8 cellular contexts compared by ENCODE assay signal in the genomic region with DNA sequence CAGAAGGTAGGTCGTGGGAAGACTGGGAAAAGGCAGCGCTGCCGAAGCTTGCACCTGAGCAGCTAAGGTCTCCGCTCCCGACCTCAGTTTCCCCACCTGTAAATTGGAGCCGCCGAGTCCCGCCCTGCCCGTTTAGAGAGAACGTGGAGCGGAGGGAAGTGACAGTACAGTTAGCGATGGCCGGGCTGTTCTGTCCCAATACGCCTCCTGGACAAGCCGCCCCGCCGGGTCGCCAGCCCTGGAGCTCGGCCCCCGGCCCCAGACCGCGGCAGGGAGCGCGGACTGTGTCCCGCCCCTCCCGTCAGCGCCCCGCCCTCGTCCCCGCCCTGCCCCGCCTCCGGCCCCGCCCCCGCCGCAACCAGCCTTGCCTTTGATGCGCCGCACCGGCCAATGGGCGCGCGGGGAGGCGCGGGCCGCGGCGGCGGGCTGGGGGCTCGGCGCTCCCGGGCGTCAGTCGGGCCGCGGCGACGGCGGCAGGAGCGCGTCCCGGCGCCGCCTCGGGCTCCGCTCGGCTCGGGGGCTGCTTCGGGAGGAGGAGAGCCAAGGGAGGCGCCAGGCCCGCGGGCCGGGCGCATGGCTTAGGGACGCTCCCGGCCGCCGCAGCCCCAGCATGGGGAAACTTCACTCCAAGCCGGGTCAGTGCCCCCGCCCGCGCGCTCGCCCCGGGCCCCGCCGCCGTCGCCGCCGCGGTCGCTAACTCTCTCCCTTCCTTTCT. TPM values are rescaled to one million over a fixed set of nuclear protein-coding genes. Genes with fewer than 3 reads are reported as not detected.
A peak's percentile ranks its signal among the peaks of the same experiment; 100 is the strongest.
DNase-seq lines count a peak whose midpoint lies in the region; ATAC-seq and TF ChIP-seq lines count a peak whose summit lies in the region.

A gene with protein sequence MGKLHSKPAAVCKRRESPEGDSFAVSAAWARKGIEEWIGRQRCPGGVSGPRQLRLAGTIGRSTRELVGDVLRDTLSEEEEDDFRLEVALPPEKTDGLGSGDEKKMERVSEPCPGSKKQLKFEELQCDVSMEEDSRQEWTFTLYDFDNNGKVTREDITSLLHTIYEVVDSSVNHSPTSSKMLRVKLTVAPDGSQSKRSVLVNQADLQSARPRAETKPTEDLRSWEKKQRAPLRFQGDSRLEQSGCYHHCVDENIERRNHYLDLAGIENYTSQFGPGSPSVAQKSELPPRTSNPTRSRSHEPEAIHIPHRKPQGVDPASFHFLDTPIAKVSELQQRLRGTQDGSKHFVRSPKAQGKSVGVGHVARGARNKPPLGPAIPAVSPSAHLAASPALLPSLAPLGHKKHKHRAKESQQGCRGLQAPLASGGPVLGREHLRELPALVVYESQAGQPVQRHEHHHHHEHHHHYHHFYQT (plus strand): TSS at position 453 of the 715 bp plus-strand sequence. CDS start 158 bp downstream, at position 611.

- peaks cover 42% of the 10 kb centered on the region for H3K27me3 ChIP-seq in PC-3 (ENCODE audit: low read length)
- peaks cover 29% of the 10 kb centered on the region for H3K27me3 ChIP-seq in foreskin keratinocyte
- peaks cover 74% of the 10 kb centered on the region for H3K27me3 ChIP-seq in neural progenitor cell
- H3K27me3 ChIP-seq in stomach smooth muscle (ENCODE audit: control insufficient read depth in 1 of 2, insufficient read depth in 2 of 2, low read length in 2 of 2) = no peaks in the 10 kb centered on the region

- no TSS peak for BruUV-seq in PC-3 (replicated peaks; lab: Mats Ljungman, UMichigan)

- intact Hi-C loops in PC-3 (cut with micrococcal nuclease) = no loop called here

- peaks cover 8% of the 10 kb centered on the region for H3K9me3 Mint-ChIP-seq in activated T-helper 17 cell treated with anti-CD3 and anti-CD28 coated beads, Interleukin-2, amount 50 U/mL, for 72 hours
- peaks cover 3% of the 10 kb centered on the region for H3K9me3 Mint-ChIP-seq in neural progenitor cell

- peak within 1 kb of the TSS; percentile 66 for H3K4me3 ChIP-seq in AG10803 (ENCODE audit: low read length)
- peak within 1 kb of the TSS; percentile 59 for H3K4me3 ChIP-seq in PC-3 (ENCODE audit: low read length)
- peak within 1 kb of the TSS; percentile 73 for H3K4me3 ChIP-seq in neural progenitor cell
- peak within 1 kb of the TSS; percentile 72 to 84 for H3K4me3 ChIP-seq in stomach smooth muscle (ENCODE audit: low read length in 2 of 2)

- peak; percentile 77 for ATAC-seq in GM19043 (IDR thresholded peaks at IDR 0.05; ENCODE audit: low read depth, unreplicated experiment)
- peak; percentile 85 for ATAC-seq in HG03354 (IDR thresholded peaks at IDR 0.05; ENCODE audit: poor library complexity, severe bottlenecking, unreplicated experiment)
- peak; percentile 75 for ATAC-seq in PC-3
- ATAC-seq in activated T-helper 17 cell treated with anti-CD3 and anti-CD28 coated beads, Interleukin-2, amount 50 U/mL, for 72 hours (replicated peaks) = peak; percentile 92
- ATAC-seq in foreskin keratinocyte = peak; percentile 84

- peaks cover 7% of the 10 kb centered on the region for H3K4me1 Mint-ChIP-seq in activated T-helper 17 cell treated with anti-CD3 and anti-CD28 coated beads, Interleukin-2, amount 50 U/mL, for 72 hours
- H3K4me1 Mint-ChIP-seq in neural progenitor cell = peaks cover 64% of the 10 kb centered on the region

- H3K36me3 ChIP-seq in PC-3 (ENCODE audit: low read depth, low read length) (no peaks in the 10 kb centered on the region), neural progenitor cell (no peaks in the 10 kb centered on the region), stomach smooth muscle (ENCODE audit: control insufficient read depth in 2 of 2, insufficient read depth in 2 of 2, low read length in 2 of 2) (no peaks in the 10 kb centered on the region)

- peak within 1 kb of the TSS; percentile 85 for H3K4me3 Mint-ChIP-seq in activated T-helper 17 cell treated with anti-CD3 and anti-CD28 coated beads, Interleukin-2, amount 50 U/mL, for 72 hours
- H3K4me3 Mint-ChIP-seq in neural progenitor cell = peak within 1 kb of the TSS; percentile 89

- POLR2A ChIA-PET in PC-3 (lab: Charles Lee; ENCODE audit: unreplicated experiment) = no interaction called here

- CTCF ChIA-PET in PC-3 (lab: Charles Lee) = no interaction called here

- H3K9me2 ChIP-seq in PC-3 (replicated peaks; ENCODE audit: low read length) = no peaks in the 10 kb centered on the region

- no peaks in the 10 kb centered on the region for H3K36me3 Mint-ChIP-seq in activated T-helper 17 cell treated with anti-CD3 and anti-CD28 coated beads, Interleukin-2, amount 50 U/mL, for 72 hours (ENCODE audit: low read depth)
- H3K36me3 Mint-ChIP-seq in neural progenitor cell = peaks cover 15% of the 10 kb centered on the region

- no peak for TF ChIP-seq CTCF in AG10803 (conservative IDR thresholded peaks at IDR 0.05; ENCODE audit: low read length)
- TF ChIP-seq CTCF in PC-3 (conservative IDR thresholded peaks at IDR 0.05; ENCODE audit: low read depth, low read length) = no peak
- no peak for TF ChIP-seq CTCF in foreskin keratinocyte (conservative IDR thresholded peaks at IDR 0.05)
- no peak for TF ChIP-seq CTCF in neural progenitor cell (IDR thresholded peaks at IDR 0.05)

- H3K79me2 ChIP-seq in PC-3 (ENCODE audit: low read length) (no peaks in the 10 kb centered on the region), neural progenitor cell (ENCODE audit: low read depth) (no peaks in the 10 kb centered on the region)

- H3K27ac ChIP-seq in PC-3 (ENCODE audit: low read length) (no peak within 1 kb of the TSS), foreskin keratinocyte (no peak within 1 kb of the TSS), neural progenitor cell (no peak within 1 kb of the TSS), stomach smooth muscle (ENCODE audit: low read length) (no peak within 1 kb of the TSS)

- peak within 1 kb of the TSS; percentile 73 for H3K4me2 ChIP-seq in PC-3 (ENCODE audit: low read length)
- H3K4me2 ChIP-seq in neural progenitor cell = peak within 1 kb of the TSS; percentile 84

- H3K9me3 ChIP-seq in PC-3 (ENCODE audit: low read length) (no peaks in the 10 kb centered on the region), neural progenitor cell (ENCODE audit: low read depth) (no peaks in the 10 kb centered on the region), stomach smooth muscle (ENCODE audit: control insufficient read depth in 2 of 2, low read length in 2 of 2) (no peaks in the 10 kb centered on the region)

- DNase-seq in AG10803 (ENCODE audit: low read depth) (peak; percentile 23), PC-3 (peak; percentile 26), foreskin keratinocyte (no peak), neural progenitor cell (ENCODE audit: low spot score) (peak; percentile 95)

- no peaks in the 10 kb centered on the region for H3K27me3 Mint-ChIP-seq in activated T-helper 17 cell treated with anti-CD3 and anti-CD28 coated beads, Interleukin-2, amount 50 U/mL, for 72 hours
- peaks cover 10% of the 10 kb centered on the region for H3K27me3 Mint-ChIP-seq in neural progenitor cell (ENCODE audit: insufficient read depth, low read depth)

- H4K20me1 ChIP-seq in PC-3 (ENCODE audit: low read length) (no peaks in the 10 kb centered on the region), neural progenitor cell (ENCODE audit: low read depth) (peaks cover 18% of the 10 kb centered on the region)

- no peaks in the 10 kb centered on the region for H3F3A ChIP-seq in PC-3 (ENCODE audit: low read length, unreplicated experiment)
- peaks cover 12% of the 10 kb centered on the region for H3F3A ChIP-seq in neural progenitor cell (ENCODE audit: low read depth)

- H3K27ac Mint-ChIP-seq in activated T-helper 17 cell treated with anti-CD3 and anti-CD28 coated beads, Interleukin-2, amount 50 U/mL, for 72 hours = peak within 1 kb of the TSS; percentile 61
- no peak within 1 kb of the TSS for H3K27ac Mint-ChIP-seq in neural progenitor cell

- H2AFZ ChIP-seq in PC-3 (ENCODE audit: low read length) (peak within 1 kb of the TSS; percentile 57; the same call in 1 of the 2 replicates), neural progenitor cell (replicated peaks) (peak within 1 kb of the TSS; percentile 97)

- H3K4me1 ChIP-seq in PC-3 (ENCODE audit: insufficient read depth, low read length) (no peaks in the 10 kb centered on the region; the same call in 1 of the 2 replicates), foreskin keratinocyte (no peaks in the 10 kb centered on the region), neural progenitor cell (peaks cover 17% of the 10 kb centered on the region), stomach smooth muscle (ENCODE audit: control insufficient read depth, insufficient read depth, low read length) (peaks cover 18% of the 10 kb centered on the region)

- H3K9ac ChIP-seq in PC-3 (ENCODE audit: low read length) (no peak within 1 kb of the TSS), neural progenitor cell (no peak within 1 kb of the TSS), stomach smooth muscle (ENCODE audit: low read length in 2 of 2) (peak within 1 kb of the TSS; percentile 55 to 60)

RNA-seq across cellular contexts. Expression of the gene that starts here (rescaled TPM):
- total RNA-seq in PC-3 (2014; rRNA removed) = 0.06 and 0.07 TPM in 2 replicates
- 1 to 10 TPM in 1 of 2 donors, under 1 TPM in 1; 0.66 to 1.3 TPM for total RNA-seq in activated T-helper 17 cell treated with anti-CD3 and anti-CD28 coated beads, Interleukin-2, amount 50 U/mL, for 72 hours
- 0.48 and 0.60 TPM in 2 replicates for total RNA-seq in foreskin keratinocyte
- 0.10 and 0.36 TPM in 2 replicates for polyA plus RNA-seq in foreskin keratinocyte
- total RNA-seq in neural progenitor cell (ENCODE audit: low replicate concordance) = 3.3 and 5.3 TPM in 2 replicates

Comparison
In these comparisons a context has a peak if more than half of its experiments do, and no peak if none do; other contexts are left out.
1. Peak in DNase-seq, ATAC-seq, H3K4me3 ChIP-seq and H3K4me2 ChIP-seq in PC-3; RNA of the gene not detected or under 1 TPM.
2. Peak in ATAC-seq in foreskin keratinocyte; RNA of the gene not detected or under 1 TPM.
3. DNase-seq: peak in AG10803 (single experiment) and neural progenitor cell (single experiment); none in foreskin keratinocyte (0 of 2).
4. H3K9ac ChIP-seq: peak in stomach smooth muscle (2 of 2); none in PC-3 (single experiment) and neural progenitor cell (single experiment).
5. Peak in every context shown above with its lines, with median percentiles within 50 percentile points of each other: H3K4me3 ChIP-seq and ATAC-seq.